In genomic region chr20:44582321-44583025, GRCh38 we compare ENCODE assay signal across 8 cellular contexts. TPM values are rescaled to one million over a fixed set of nuclear protein-coding genes. Genes with fewer than 3 reads are reported as not detected.
DNase-seq lines count a peak whose midpoint lies in the region; ATAC-seq and TF ChIP-seq lines count a peak whose summit lies in the region.

Gene PKIG, plus strand, starts transcription at chr20:44582579. Its CDS starts 31,978 bp downstream, at chr20:44614557.

- H3K27me3 Mint-ChIP-seq in CD4-positive, alpha-beta T cell, result no peaks in the 10 kb centered on the region

- DNase-seq in KBM-7 (peak; percentile 29), body of pancreas (peak in 1 of 4 donors; percentile 34), left lobe of liver (ENCODE audit: low spot score) (no peak), NCI-H2081 treated with DMSO at 0.1 percent for 48 hours (lab: John Stamatoyannopoulos, UW) (no peak), RPMI8226 (no peak)
- no peak for DNase-seq in CD4-positive, alpha-beta T cell

- H3K36me3 Mint-ChIP-seq in CD4-positive, alpha-beta T cell (ENCODE audit: low read depth), result no peaks in the 10 kb centered on the region

- H3K27ac Mint-ChIP-seq in CD4-positive, alpha-beta T cell, result no peak within 1 kb of the TSS

- peak in 2 of 3 donors; percentile 21 to 41 for TF ChIP-seq POLR2A in body of pancreas (IDR thresholded peaks at IDR 0.05)

- no peak within 1 kb of the TSS for H3K4me3 ChIP-seq in body of pancreas
- no peak within 1 kb of the TSS for H3K4me3 ChIP-seq in thymus (ENCODE audit: low read length)

- no peaks in the 10 kb centered on the region for H3K9me3 Mint-ChIP-seq in CD4-positive, alpha-beta T cell

- intact Hi-C loops in body of pancreas (cut with DNase I), result no loop called here
- intact Hi-C loops in CD4-positive, alpha-beta T cell (cut with DNase I, micrococcal nuclease), result no loop called here

- H3K4me1 ChIP-seq in body of pancreas, result peaks cover 5% of the 10 kb centered on the region
- H3K4me1 ChIP-seq in thymus (ENCODE audit: control insufficient read depth, insufficient read depth, low read length), result no peaks in the 10 kb centered on the region

- POLR2A ChIA-PET in CD4-positive, alpha-beta T cell (lab: Charles Lee), result no interaction called here

- H3K36me3 ChIP-seq in body of pancreas (replicated peaks in 1 of 2; ENCODE audit: insufficient read depth in 1 of 2, low read depth in 2 of 2) (no peaks in the 10 kb centered on the region), thymus (ENCODE audit: control insufficient read depth, insufficient read depth) (no peaks in the 10 kb centered on the region)

- 74 to 79% methylated on average over 6 of the region's 6 CpGs for WGBS in body of pancreas, 2 donors
- WGBS in thymus, result 64% methylated on average over 6 of the region's 6 CpGs

- TF ChIP-seq CTCF in body of pancreas (IDR thresholded peaks at IDR 0.05), result no peak
- TF ChIP-seq CTCF in CD4-positive, alpha-beta T cell (IDR thresholded peaks at IDR 0.05), result no peak

- no peaks in the 10 kb centered on the region for H3K9me3 ChIP-seq in body of pancreas
- H3K9me3 ChIP-seq in thymus (ENCODE audit: control insufficient read depth), result no peaks in the 10 kb centered on the region
- no peaks in the 10 kb centered on the region for H3K9me3 ChIP-seq in CD4-positive, alpha-beta T cell (ENCODE audit: control insufficient read depth, low read length)

- no peak within 1 kb of the TSS for H3K4me3 Mint-ChIP-seq in CD4-positive, alpha-beta T cell

- H3K27ac ChIP-seq in body of pancreas (peak within 1 kb of the TSS in 2 of 4 donors; percentile 9 to 50), thymus (ENCODE audit: low read depth) (peak within 1 kb of the TSS; percentile 25)
- H3K27ac ChIP-seq in CD4-positive, alpha-beta T cell (ENCODE audit: low read depth, low read length), result no peak within 1 kb of the TSS

- CTCF ChIA-PET in CD4-positive, alpha-beta T cell (lab: Charles Lee), result no interaction called here

- in situ Hi-C loops in KBM-7 (cut with MboI; ENCODE audit: low pct_unique_long_range_greater_than_20kb, low sequenced_read_pairs), result no loop called here

- no peaks in the 10 kb centered on the region for H3K27me3 ChIP-seq in body of pancreas
- H3K27me3 ChIP-seq in thymus (ENCODE audit: control insufficient read depth, insufficient read depth), result no peaks in the 10 kb centered on the region
- H3K27me3 ChIP-seq in CD4-positive, alpha-beta T cell (ENCODE audit: control insufficient read depth, insufficient read depth, low read length), result no peaks in the 10 kb centered on the region

- ATAC-seq in body of pancreas (peak; percentile 66), left lobe of liver (peak; percentile 43), HG02798 (IDR thresholded peaks at IDR 0.05; ENCODE audit: poor library complexity, unreplicated experiment) (no peak)
- no peak for ATAC-seq in CD4-positive, alpha-beta T cell (ENCODE audit: poor library complexity)

- H3K4me1 Mint-ChIP-seq in CD4-positive, alpha-beta T cell (ENCODE audit: low read depth), result no peaks in the 10 kb centered on the region

RNA-seq across cellular contexts. Expression of gene PKIG, which starts in this region (rescaled TPM):
- total RNA-seq in body of pancreas (10 to 100 TPM; 43.6 to 64.9 TPM), left lobe of liver (22.7 TPM)
- polyA plus RNA-seq in thymus, result 41.7 TPM
- total RNA-seq in CD4-positive, alpha-beta T cell, result 1 to 10 TPM; 1.7 to 2.4 TPM

Comparison
In these comparisons a context has a peak if more than half of its experiments do, and no peak if none do; other contexts are left out.
1. ATAC-seq: peak in body of pancreas (single experiment) and left lobe of liver (single experiment); none in HG02798 (single experiment) and CD4-positive, alpha-beta T cell (single experiment).